Comparison of ENCODE assay signal across 7 cellular contexts in the genomic region with DNA sequence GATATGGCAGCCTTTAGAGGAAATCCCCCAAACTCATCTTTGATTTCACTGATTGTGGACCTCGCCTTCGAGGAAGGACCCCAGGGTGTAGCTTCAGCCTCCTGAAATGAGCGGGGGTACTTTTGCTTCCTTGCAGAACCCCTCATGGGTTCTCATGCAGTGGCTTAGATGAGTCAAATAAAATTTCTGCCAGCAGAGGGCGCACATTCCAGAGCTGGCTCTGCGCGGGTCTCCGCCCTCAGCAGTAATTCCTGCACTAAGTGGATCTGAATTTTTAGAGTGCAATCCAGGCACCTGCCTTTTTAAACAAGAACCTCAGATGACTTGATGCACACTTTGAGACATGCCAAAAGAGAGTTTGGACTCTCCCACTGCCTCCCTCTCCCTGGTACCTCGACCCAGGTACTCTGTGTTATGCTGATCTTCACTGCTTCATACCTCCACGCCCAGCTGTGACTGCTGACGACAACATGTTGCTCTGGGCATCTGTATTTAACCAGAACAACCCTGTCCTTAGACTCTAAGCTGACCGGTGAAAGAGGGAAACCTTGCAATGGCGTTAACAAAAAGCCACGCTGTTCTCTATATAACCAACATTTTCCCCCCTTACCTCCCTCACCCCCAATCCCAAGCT. TPM values are rescaled to one million over a fixed set of nuclear protein-coding genes. Genes with fewer than 3 reads are reported as not detected.
DNase-seq lines count a peak whose midpoint lies in the region; ATAC-seq and TF ChIP-seq lines count a peak whose summit lies in the region.

No MANE protein-coding gene starts in this region.

- H3K4me1 ChIP-seq in RWPE2 (ENCODE audit: insufficient read depth, poor library complexity, severe bottlenecking): no peaks in the 10 kb centered on the region

- DNase-seq in G401 (ENCODE audit: low spot score) (peak; percentile 47), HT-29 (ENCODE audit: low spot score) (peak; percentile 80), RWPE2 (ENCODE audit: low spot score) (no peak), astrocyte of the spinal cord (ENCODE audit: low read depth, low spot score) (peak; percentile 53), iPS-NIHi7 (ENCODE audit: extremely low spot score) (peak; percentile 70)
- DNase-seq in stimulated activated CD4-positive, alpha-beta T cell treated with anti-CD3 and anti-CD28 coated beads, Interleukin-4, amount 100 ng/mL, for 24 hours: peak; percentile 46

- H3K9me3 ChIP-seq in RWPE2 (ENCODE audit: severe bottlenecking): no peaks in the 10 kb centered on the region

- peak; percentile 85 for ATAC-seq in GM21367 (IDR thresholded peaks at IDR 0.05; ENCODE audit: unreplicated experiment)
- peak; percentile 89 for ATAC-seq in RWPE2 (ENCODE audit: low read depth)

- TF ChIP-seq CTCF in RWPE2 (IDR thresholded peaks at IDR 0.05; ENCODE audit: poor library complexity, severe bottlenecking) (peak; percentile 96), astrocyte of the spinal cord (IDR thresholded peaks at IDR 0.05; ENCODE audit: low read depth, low read length) (peak; percentile 70)

- H3K4me3 ChIP-seq in RWPE2 (ENCODE audit: severe bottlenecking): no peak overlapping the region
- no peak overlapping the region for H3K4me3 ChIP-seq in astrocyte of the spinal cord (ENCODE audit: low read depth, low read length)

- in situ Hi-C loops in G401 (cut with HindIII; ENCODE audit: low sequenced_read_pairs): no loop called here
- in situ Hi-C loops in astrocyte of the spinal cord (cut with HindIII; ENCODE audit: low sequenced_read_pairs): no loop called here

- H3K36me3 ChIP-seq in RWPE2 (ENCODE audit: low read depth): no peaks in the 10 kb centered on the region

- H3K27me3 ChIP-seq in RWPE2 (ENCODE audit: insufficient read depth, poor library complexity, severe bottlenecking): peaks cover 55% of the 10 kb centered on the region

- H3K27ac ChIP-seq in RWPE2 (ENCODE audit: poor library complexity, severe bottlenecking): no peak overlapping the region

RNA-seq across cellular contexts. Expression of gene EGFLAM, which starts 7.3 kb away (rescaled TPM):
- total RNA-seq in G401 (2014; rRNA removed; shearing (Covaris generic)): 0.55 TPM in 1 of 2 replicates, not detected in the other
- not detected in 2 replicates for total RNA-seq in HT-29 (2014; rRNA removed; shearing (Covaris generic))
